21 cellular contexts compared by ENCODE assay signal in the genomic region with DNA sequence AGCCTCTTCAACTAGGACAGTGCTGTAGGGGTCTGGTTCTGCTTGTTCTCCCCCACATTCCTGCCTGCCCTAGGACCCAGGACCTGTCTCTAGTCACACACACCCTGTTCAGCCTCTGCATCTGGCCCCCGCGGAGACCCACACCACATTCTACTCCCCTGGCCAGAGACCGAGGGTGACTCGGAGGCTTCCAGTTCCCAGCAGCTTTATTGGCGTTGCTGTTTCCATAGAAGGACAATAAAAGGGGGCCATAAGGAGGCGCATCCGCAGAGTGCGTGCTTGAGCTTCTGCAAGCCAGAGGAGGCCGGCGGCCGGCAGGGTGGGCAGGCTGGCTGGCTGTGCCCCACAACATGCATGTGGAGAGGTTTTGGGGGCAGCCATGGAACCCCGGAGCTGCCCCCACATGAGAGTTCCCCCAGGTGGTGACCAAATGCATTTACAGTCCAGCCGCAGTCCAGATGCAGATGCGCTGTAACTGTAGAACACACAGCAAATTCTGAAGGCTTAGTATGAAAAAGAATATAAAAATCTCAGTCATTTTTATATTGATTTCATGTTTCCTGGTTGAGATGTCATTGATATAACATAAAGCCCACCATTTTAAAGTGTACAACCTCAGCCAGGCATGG. TPM values are rescaled to one million over a fixed set of nuclear protein-coding genes. Genes with fewer than 3 reads are reported as not detected.
DNase-seq lines count a peak whose midpoint lies in the region; ATAC-seq, FAIRE-seq and TF ChIP-seq lines count a peak whose summit lies in the region.
"Had no signal": no experiment of that assay in that cellular context is flagged by ENCODE, and none has a peak within 500 bp of the region (broad histone marks: within the 10 kb centered on the region; RNA-seq: fewer than 3 reads in every experiment).

No MANE protein-coding gene starts in this region.

- peaks cover 43% of the 10 kb centered on the region for H3K36me3 Mint-ChIP-seq in nephron progenitor cell (ENCODE audit: low read depth)
- no peaks in the 10 kb centered on the region for H3K36me3 Mint-ChIP-seq in stimulated activated effector memory CD8-positive, alpha-beta T cell treated with anti-CD3 and anti-CD28 coated beads, Interleukin-12 subunit alpha, Interleukin-12 subunit beta, amount 100 ng/mL, for 72 hours
- H3K36me3 Mint-ChIP-seq: CD14-positive monocyte had no signal

- peaks cover 3% of the 10 kb centered on the region for H3K27me3 Mint-ChIP-seq in nephron progenitor cell (ENCODE audit: low read depth, poor library complexity)

- H3K23me2 ChIP-seq in H1 (ENCODE audit: low read depth, low read length): no peaks in the 10 kb centered on the region

- TF ChIP-seq CTCF in HCT116 (IDR thresholded peaks at IDR 0.05 in 2 of 3, conservative IDR thresholded peaks at IDR 0.05 in 1 of 3; ENCODE audit: borderline replicate concordance in 1 of 3, insufficient read depth in 1 of 3, low read depth in 2 of 3, low read length in 2 of 3) (peak in 2 of 3 experiments; percentile 5 to 13; a peak in 1 of 6 replicates), H1 (IDR thresholded peaks at IDR 0.05; ENCODE audit: control extremely low read depth in 1 of 3, insufficient read depth in 1 of 3, low read depth in 1 of 3, low read length in 3 of 3) (no peak), nephron progenitor cell (IDR thresholded peaks at IDR 0.05) (no peak)

- no peak overlapping the region for H3K56ac ChIP-seq in H1 (replicated peaks; ENCODE audit: insufficient read length, low read depth, low read length)

- ATAC-seq in HCT116 (no peak; the same call in 1 of the 2 replicates), GM18867 (IDR thresholded peaks at IDR 0.05; ENCODE audit: unreplicated experiment) (no peak)
- no peak for ATAC-seq in stimulated activated effector memory CD8-positive, alpha-beta T cell treated with anti-CD3 and anti-CD28 coated beads, Interleukin-12 subunit alpha, Interleukin-12 subunit beta, amount 100 ng/mL, for 72 hours
- ATAC-seq: SK-N-SH treated with all-trans-retinoic acid at 6 μM for 48 hours had no signal

- H2BK120ac ChIP-seq in H1 (replicated peaks; ENCODE audit: low read depth, low read length): no peak overlapping the region

- POLR2A ChIA-PET in HCT116 (lab: Charles Lee): no interaction called here
- POLR2A ChIA-PET in H1 (lab: Charles Lee; ENCODE audit: partially characterized antibody): interaction anchor here (1.0 to 1.3 kb wide), 2 partner anchors 12 to 52 kb away, joined by 3 to 4 read pairs; no protein-coding TSS in a partner anchor

- CTCF ChIA-PET in HCT116 (lab: Charles Lee): no interaction called here
- CTCF ChIA-PET in H1 (lab: Charles Lee; ENCODE audit: partially characterized antibody): interaction anchor here (1.6 kb wide), 1 partner anchor 112 kb away, joined by 3 read pairs; no protein-coding TSS in a partner anchor

- H2BK12ac ChIP-seq in H1 (ENCODE audit: low read depth, low read length): peak overlapping the region; percentile 43; the same call in 1 of the 2 replicates

- FAIRE-seq in H1 (lab: Jason Lieb, UNC): no peak
- FAIRE-seq: A204.1, GM19239 had no signal

- H4K5ac ChIP-seq in H1 (ENCODE audit: insufficient read length, low read depth, low read length): no peak overlapping the region

- RAD21 ChIA-PET in HCT116 (lab: Charles Lee; ENCODE audit: low non-redundant PET in 1 of 2, low total read pairs in 2 of 2, uncharacterized antibody in 2 of 2, unreplicated experiment in 2 of 2): no interaction called here

- H3K36me3 ChIP-seq in BLaER1 (no peaks in the 10 kb centered on the region), HCT116 (ENCODE audit: control insufficient read depth in 1 of 2, insufficient read depth in 2 of 2, low read length in 2 of 2) (no peaks in the 10 kb centered on the region), H1 (ENCODE audit: control insufficient read depth in 2 of 4, insufficient read depth in 4 of 4, low read length in 3 of 4) (peaks cover 0 to 5% (median 2%) of the 10 kb centered on the region in 4 experiments; a peak in 3 of 8 replicates)
- H3K36me3 ChIP-seq: HAP-1 had no signal

- no peak overlapping the region for H3K14ac ChIP-seq in H1 (ENCODE audit: insufficient read length)

- H4K20me1 ChIP-seq in BLaER1 (no peaks in the 10 kb centered on the region), HCT116 (ENCODE audit: insufficient read depth) (no peaks in the 10 kb centered on the region), H1 (replicated peaks in 1 of 2; ENCODE audit: control insufficient read depth in 1 of 2, insufficient read depth in 2 of 2, low read length in 2 of 2) (no peaks in the 10 kb centered on the region)

- no peaks in the 10 kb centered on the region for H3K27me3 ChIP-seq in BLaER1
- H3K27me3 ChIP-seq in HCT116 (ENCODE audit: insufficient read depth, low read length): no peaks in the 10 kb centered on the region
- no peaks in the 10 kb centered on the region for H3K27me3 ChIP-seq in H1 (replicated peaks in 1 of 4; ENCODE audit: control insufficient read depth in 3 of 4, extremely low read depth in 1 of 4, insufficient read depth in 3 of 4, low read length in 3 of 4)

- H4K91ac ChIP-seq in H1 (replicated peaks; ENCODE audit: insufficient read length, low read length): no peak overlapping the region

- peaks cover 24% of the 10 kb centered on the region for H3K9me3 Mint-ChIP-seq in nephron progenitor cell
- no peaks in the 10 kb centered on the region for H3K9me3 Mint-ChIP-seq in stimulated activated effector memory CD8-positive, alpha-beta T cell treated with anti-CD3 and anti-CD28 coated beads, Interleukin-12 subunit alpha, Interleukin-12 subunit beta, amount 100 ng/mL, for 72 hours

- H2BK5ac ChIP-seq in H1 (ENCODE audit: low read depth, low read length): no peak overlapping the region

- TF ChIP-seq RAD21 in HCT116 (IDR thresholded peaks at IDR 0.05; ENCODE audit: low read depth): no peak
- peak in 1 of 2 experiments; percentile 17; a peak in 1 of 4 replicates for TF ChIP-seq RAD21 in H1 (IDR thresholded peaks at IDR 0.05 in 1 of 2, conservative IDR thresholded peaks at IDR 0.05 in 1 of 2; ENCODE audit: low read depth in 2 of 2, low read length in 2 of 2)

- no peak overlapping the region for H3K23ac ChIP-seq in H1 (ENCODE audit: insufficient read length)

- H3K18ac ChIP-seq in H1 (ENCODE audit: extremely low read depth, low read length): no peak overlapping the region; the same call in 1 of the 2 replicates

- H3K79me2 ChIP-seq in HCT116 (ENCODE audit: insufficient read depth, low read length) (no peaks in the 10 kb centered on the region), H1 (ENCODE audit: control insufficient read depth in 1 of 2, insufficient read depth in 2 of 2, low read length in 2 of 2) (no peaks in the 10 kb centered on the region)

- peaks cover 6% of the 10 kb centered on the region; the same call in 1 of the 2 replicates for H3K9me3 ChIP-seq in BLaER1
- H3K9me3 ChIP-seq in HCT116 (ENCODE audit: control insufficient read depth in 1 of 2, insufficient read depth in 1 of 2, low read depth in 1 of 2, low read length in 2 of 2): peaks cover 0 to 10% of the 10 kb centered on the region in 2 experiments; a peak in 1 of 4 replicates
- no peaks in the 10 kb centered on the region for H3K9me3 ChIP-seq in H1 (ENCODE audit: insufficient read depth in 2 of 2, low read depth in 1 of 2, low read length in 1 of 2)
- H3K9me3 ChIP-seq: HAP-1 had no signal

- no peak overlapping the region for H2AK5ac ChIP-seq in H1 (ENCODE audit: low read depth, low read length)

- H3K9me2 ChIP-seq in HCT116 (ENCODE audit: insufficient read depth): no peaks in the 10 kb centered on the region

- no peaks in the 10 kb centered on the region for H3K79me1 ChIP-seq in H1 (ENCODE audit: low read depth, low read length)

- H3K4me3 ChIP-seq in BLaER1 (no peak overlapping the region), HCT116 (replicated peaks in 1 of 2; ENCODE audit: low read depth in 1 of 2, low read length in 2 of 2) (no peak overlapping the region), H1 (ENCODE audit: extremely low read depth in 1 of 4, insufficient read depth in 2 of 4, low read depth in 3 of 4, low read length in 4 of 4) (no peak overlapping the region)
- H3K4me3 ChIP-seq: HAP-1 had no signal

- no peak overlapping the region for H3K27ac ChIP-seq in BLaER1
- H3K27ac ChIP-seq in HCT116 (ENCODE audit: low read depth, low read length): no peak overlapping the region
- no peak overlapping the region for H3K27ac ChIP-seq in H1 (ENCODE audit: low read depth, low read length)

- no peak overlapping the region for H4K8ac ChIP-seq in H1 (ENCODE audit: extremely low read depth, insufficient read depth, low read length)

- peak overlapping the region; percentile 34 for H3K4me3 Mint-ChIP-seq in nephron progenitor cell
- no peak overlapping the region for H3K4me3 Mint-ChIP-seq in stimulated activated effector memory CD8-positive, alpha-beta T cell treated with anti-CD3 and anti-CD28 coated beads, Interleukin-12 subunit alpha, Interleukin-12 subunit beta, amount 100 ng/mL, for 72 hours
- H3K4me3 Mint-ChIP-seq: CD14-positive monocyte had no signal

- H2AFZ ChIP-seq in HCT116 (ENCODE audit: low read depth, low read length, poor library complexity, severe bottlenecking): no peak overlapping the region
- no peak overlapping the region for H2AFZ ChIP-seq in H1 (ENCODE audit: low read length)

- no peak overlapping the region for H2BK20ac ChIP-seq in H1 (ENCODE audit: low read length)

- 94% methylated on average over 14 of the region's 14 CpGs; no CpG with 5 or more reads in 1 of the 2 experiments for WGBS in H1 (ENCODE audit: extremely low coverage in 1 of 2, insufficient coverage in 1 of 2, insufficient read length in 1 of 2, insufficient replicate concordance in 2 of 2, low coverage in 1 of 2, low lambda C conversion rate in 2 of 2, missing lambda C conversion rate in 1 of 2), 2 experiments

- peak overlapping the region; percentile 80 for H3K4me2 ChIP-seq in BLaER1
- no peak overlapping the region for H3K4me2 ChIP-seq in HCT116 (ENCODE audit: low read length)
- H3K4me2 ChIP-seq in H1 (ENCODE audit: insufficient read depth in 1 of 2, low read depth in 2 of 2, low read length in 2 of 2): no peak overlapping the region

- H3K4me1 ChIP-seq in BLaER1: peaks cover 26% of the 10 kb centered on the region
- no peaks in the 10 kb centered on the region for H3K4me1 ChIP-seq in HCT116 (ENCODE audit: control insufficient read depth in 1 of 2, insufficient read depth in 2 of 2, low read length in 2 of 2)
- H3K4me1 ChIP-seq in H1 (replicated peaks in 1 of 4; ENCODE audit: control insufficient read depth in 3 of 4, insufficient read depth in 4 of 4, low read length in 3 of 4): peaks cover 0 to 21% (median 14%) of the 10 kb centered on the region in 4 experiments; a peak in 6 of 7 replicates

- TF ChIP-seq EP300 in H1 (IDR thresholded peaks at IDR 0.05; ENCODE audit: borderline replicate concordance in 1 of 2, low read depth in 2 of 2, low read length in 2 of 2): no peak

- H3K9ac ChIP-seq in BLaER1 (no peak overlapping the region), HCT116 (ENCODE audit: low read length) (no peak overlapping the region), H1 (replicated peaks in 1 of 4; ENCODE audit: extremely low read depth in 1 of 4, low read depth in 3 of 4, low read length in 3 of 4) (no peak overlapping the region)

- intact Hi-C loops in HCT116 (cut with micrococcal nuclease): no loop called here

- peaks cover 56% of the 10 kb centered on the region for H3K4me1 Mint-ChIP-seq in nephron progenitor cell
- H3K4me1 Mint-ChIP-seq in stimulated activated effector memory CD8-positive, alpha-beta T cell treated with anti-CD3 and anti-CD28 coated beads, Interleukin-12 subunit alpha, Interleukin-12 subunit beta, amount 100 ng/mL, for 72 hours: no peaks in the 10 kb centered on the region
- H3K4me1 Mint-ChIP-seq: CD14-positive monocyte had no signal

- BruUV-seq in HCT116 (replicated peaks; lab: Mats Ljungman, UMichigan): no TSS peak

- H2BK15ac ChIP-seq in H1 (ENCODE audit: low read length): no peak overlapping the region

- no peak overlapping the region for H3K4ac ChIP-seq in H1 (replicated peaks; ENCODE audit: insufficient read length, low read depth, low read length)

- H3K27ac Mint-ChIP-seq in nephron progenitor cell: peak overlapping the region; percentile 42
- no peak overlapping the region for H3K27ac Mint-ChIP-seq in stimulated activated effector memory CD8-positive, alpha-beta T cell treated with anti-CD3 and anti-CD28 coated beads, Interleukin-12 subunit alpha, Interleukin-12 subunit beta, amount 100 ng/mL, for 72 hours
- H3K27ac Mint-ChIP-seq: CD14-positive monocyte had no signal

- TF ChIP-seq POLR2A in HCT116 (IDR thresholded peaks at IDR 0.05; ENCODE audit: borderline replicate concordance, extremely low read depth, insufficient read depth, insufficient read length) (no peak), H1 (IDR thresholded peaks at IDR 0.05; ENCODE audit: control extremely low read depth in 1 of 2, low read depth in 2 of 2, low read length in 2 of 2) (no peak)

- no peak for DNase-seq in HCT116 (ENCODE audit: low read depth, low spot score)
- no peak for DNase-seq in H1 (ENCODE audit: low read depth in 1 of 2, low spot score in 2 of 2)
- DNase-seq in nephron progenitor cell: peak; percentile 21
- no peak for DNase-seq in HUDEP-2 (lab: John Stamatoyannopoulos, UW; ENCODE audit: unreplicated experiment in 76 of 76)
- no peak for DNase-seq in stimulated activated effector memory CD8-positive, alpha-beta T cell treated with anti-CD3 and anti-CD28 coated beads, Interleukin-12 subunit alpha, Interleukin-12 subunit beta, amount 100 ng/mL, for 72 hours (ENCODE audit: low spot score in 2 of 2)
- DNase-seq in NCI-H1930 (lab: John Stamatoyannopoulos, UW): no peak
- DNase-seq: COR-L47, EL, KG1, NCI-H1092 treated with DMSO at 0.1 percent for 48 hours, NCI-H2107, NCI-H345, NCI-H69, SHP77 treated with DMSO at 0.1 percent for 48 hours had no signal

RNA-seq across cellular contexts. Expression of a gene that starts 52.4 kb away (rescaled TPM):
- 31.4 TPM for total RNA-seq in HCT116 (2021; ENCODE audit: unreplicated experiment)
- polyA plus RNA-seq in HCT116 (2012): 37.4 and 40.7 TPM in 2 replicates
- total RNA-seq in H1 (2021; fragmentation: NEBNext Ultra II Directional; extraction: Animal tissue kit (Norgen Biotek cat#: 25700)): 45.7 and 45.9 TPM in 2 replicates
- 39.2 and 46.7 TPM in 2 replicates for polyA plus RNA-seq in H1 (2011; rRNA removed)
- polyA plus RNA-seq in H1 (2011; cell fraction: cytosol; rRNA removed): 39.6 TPM
- polyA plus RNA-seq in H1 (2011; cell fraction: nucleus; rRNA removed): 71.9 TPM
- polyA plus RNA-seq in H1 (2012, experiment 1 of 2): 36.3 to 41.3 TPM (median 40.5 TPM) in 4 replicates
- 37.8 TPM for polyA plus RNA-seq in H1 (2012, experiment 2 of 2)
- polyA plus RNA-seq in H1 (2013, experiment 1 of 2): 28.8 TPM
- 30.4 TPM for polyA plus RNA-seq in H1 (2013, experiment 2 of 2)
- 22.5 and 33.8 TPM in 2 replicates for polyA minus RNA-seq in H1 (2011; rRNA and poly(A)+ RNA removed)
- 25.3 TPM for polyA minus RNA-seq in H1 (2011; cell fraction: cytosol; rRNA and poly(A)+ RNA removed)
- polyA minus RNA-seq in H1 (2011; cell fraction: nucleus; rRNA and poly(A)+ RNA removed): 43.2 TPM

Comparison
In these comparisons a context has a peak if more than half of its experiments do, and no peak if none do; other contexts are left out.
1. CTCF ChIP-seq: peak in HCT116 (2 of 3); none in H1 (0 of 3) and nephron progenitor cell (single experiment).